10 cellular contexts compared by ENCODE assay signal in the genomic region with DNA sequence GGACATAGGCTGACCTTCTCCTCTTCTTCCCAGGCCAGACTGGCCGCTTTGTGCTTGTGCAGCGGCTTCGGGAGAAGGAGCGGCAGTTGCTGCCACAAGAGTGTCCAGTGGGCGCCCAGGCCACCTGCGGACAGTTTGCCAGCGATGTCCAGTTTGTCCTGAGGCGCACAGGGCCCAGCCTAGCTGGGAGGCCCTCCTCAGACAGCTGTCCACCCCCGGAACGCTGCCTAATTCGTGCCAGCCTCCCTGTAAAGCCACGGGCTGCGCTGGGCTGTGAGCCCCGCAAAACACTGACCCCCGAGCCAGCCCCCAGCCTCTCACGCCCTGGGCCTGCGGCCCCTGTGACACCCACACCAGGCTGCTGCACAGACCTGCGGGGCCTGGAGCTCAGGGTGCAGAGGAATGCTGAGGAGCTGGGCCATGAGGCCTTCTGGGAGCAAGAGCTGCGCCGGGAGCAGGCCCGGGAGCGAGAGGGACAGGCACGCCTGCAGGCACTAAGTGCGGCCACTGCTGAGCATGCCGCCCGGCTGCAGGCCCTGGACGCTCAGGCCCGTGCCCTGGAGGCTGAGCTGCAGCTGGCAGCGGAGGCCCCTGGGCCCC. TPM values are rescaled to one million over a fixed set of nuclear protein-coding genes. Genes with fewer than 3 reads are reported as not detected.
DNase-seq lines count a peak whose midpoint lies in the region; ATAC-seq and TF ChIP-seq lines count a peak whose summit lies in the region.
"Had no signal": no experiment of that assay in that cellular context is flagged by ENCODE, and none has a peak within 500 bp of the region (broad histone marks: within the 10 kb centered on the region; RNA-seq: fewer than 3 reads in every experiment).

No MANE protein-coding gene starts in this region.

- CTCF ChIA-PET in SK-N-SH (lab: Yijun Ruan, JAX): interaction anchor here (0.8 to 1.5 kb wide), 2 partner anchors 18 to 157 kb away, joined by 3 read pairs; no protein-coding TSS in a partner anchor
- CTCF ChIA-PET in Panc1 (lab: Charles Lee): no interaction called here

- H3K4me2 ChIP-seq in SK-N-SH: peak overlapping the region; percentile 95

- TF ChIP-seq POLR2A in esophagus squamous epithelium (IDR thresholded peaks at IDR 0.05) (no peak), prostate gland (IDR thresholded peaks at IDR 0.05) (no peak), lower leg skin (IDR thresholded peaks at IDR 0.05) (no peak)

- POLR2A ChIA-PET in SK-N-SH (lab: Yijun Ruan, JAX): interaction anchor here (1.2 to 1.3 kb wide), 2 partner anchors 13 to 14 kb away, joined by 3 read pairs; no protein-coding TSS in a partner anchor
- POLR2A ChIA-PET in Panc1 (lab: Charles Lee): no interaction called here

- ATAC-seq in SK-N-SH treated with all-trans-retinoic acid at 6 μM for 48 hours (no peak), Panc1 (no peak), HG02571 (IDR thresholded peaks at IDR 0.05; ENCODE audit: unreplicated experiment) (no peak)

- peaks cover 6% of the 10 kb centered on the region for H3F3A ChIP-seq in SK-N-SH (replicated peaks; ENCODE audit: insufficient read depth)

- TF ChIP-seq EP300 in SK-N-SH (IDR thresholded peaks at IDR 0.05; ENCODE audit: borderline replicate concordance in 1 of 2, low read depth in 1 of 2, low read length in 1 of 2): no peak

- no peak overlapping the region for H3K9ac ChIP-seq in SK-N-SH

- no peak overlapping the region for H2AFZ ChIP-seq in SK-N-SH (ENCODE audit: low read depth)

- TF ChIP-seq CTCF in SK-N-SH (IDR thresholded peaks at IDR 0.05): no peak
- no peak for TF ChIP-seq CTCF in Panc1 (IDR thresholded peaks at IDR 0.05)
- TF ChIP-seq CTCF in esophagus squamous epithelium (IDR thresholded peaks at IDR 0.05): no peak
- no peak for TF ChIP-seq CTCF in prostate gland (IDR thresholded peaks at IDR 0.05)
- no peak for TF ChIP-seq CTCF in lower leg skin (IDR thresholded peaks at IDR 0.05)

- H3K9me2 ChIP-seq in SK-N-SH: no peaks in the 10 kb centered on the region

- H3K4me1 ChIP-seq in SK-N-SH (ENCODE audit: control insufficient read depth in 1 of 2, insufficient read depth in 2 of 2, low read depth in 1 of 2, low read length in 1 of 2): peaks cover 4 to 26% of the 10 kb centered on the region in 2 experiments; a peak in 2 of 4 replicates
- H3K4me1 ChIP-seq in Panc1 (ENCODE audit: control insufficient read depth, insufficient read depth, low read length): peaks cover 41% of the 10 kb centered on the region
- peaks cover 16 to 70% (median 26%) of the 10 kb centered on the region in 3 donors for H3K4me1 ChIP-seq in esophagus squamous epithelium
- peaks cover 20% of the 10 kb centered on the region for H3K4me1 ChIP-seq in prostate gland (replicated peaks)

- H3K9me3 ChIP-seq in SK-N-SH (no peaks in the 10 kb centered on the region), Panc1 (ENCODE audit: control insufficient read depth, insufficient read depth, low read depth, low read length) (no peaks in the 10 kb centered on the region), esophagus squamous epithelium (no peaks in the 10 kb centered on the region), prostate gland (no peaks in the 10 kb centered on the region)

- no peaks in the 10 kb centered on the region for H3K36me3 ChIP-seq in SK-N-SH (replicated peaks in 1 of 2; ENCODE audit: control insufficient read depth in 1 of 2, insufficient read depth in 2 of 2, low read length in 1 of 2)
- no peaks in the 10 kb centered on the region for H3K36me3 ChIP-seq in Panc1 (ENCODE audit: control insufficient read depth, insufficient read depth, low read length)
- H3K36me3 ChIP-seq in esophagus squamous epithelium: peaks cover 0 to 22% (median 0%) of the 10 kb centered on the region in 3 donors
- H3K36me3 ChIP-seq in prostate gland: no peaks in the 10 kb centered on the region

- TF ChIP-seq RAD21 in SK-N-SH (IDR thresholded peaks at IDR 0.05; ENCODE audit: low read length): no peak

- no peak for DNase-seq in SK-N-SH
- DNase-seq in Panc1 (ENCODE audit: low read depth, low spot score): no peak
- DNase-seq in esophagus squamous epithelium (lab: John Stamatoyannopoulos, UW): no peak
- no peak for DNase-seq in prostate gland (ENCODE audit: low spot score)
- DNase-seq in iPS-NIHi11 (ENCODE audit: low spot score): no peak
- no peak for DNase-seq in lower leg skin (ENCODE audit: low spot score in 2 of 2)
- DNase-seq: activated CD8-positive, alpha-beta memory T cell treated with anti-CD3 and anti-CD28 coated beads for 24 hours had no signal

- BruUV-seq in Panc1 (replicated peaks; lab: Mats Ljungman, UMichigan): TSS peak; percentile 61

- peaks cover 3% of the 10 kb centered on the region; the same call in 1 of the 2 replicates for H3K79me2 ChIP-seq in SK-N-SH (ENCODE audit: insufficient read depth)

- in situ Hi-C loops in Panc1 (cut with HindIII; ENCODE audit: low pct_unique_long_range_greater_than_20kb, low sequenced_read_pairs): no loop called here

- WGBS in SK-N-SH (ENCODE audit: low lambda C conversion rate): 98% methylated on average over 18 of the region's 29 CpGs
- 98% methylated on average over 8 of the region's 29 CpGs; no CpG with 5 or more reads in 1 of the 2 donors for WGBS in esophagus squamous epithelium, 2 donors
- WGBS in prostate gland: 90% methylated on average over 23 of the region's 29 CpGs
- 94 to 96% methylated on average over 17 to 19 of the region's 29 CpGs for WGBS in lower leg skin, 2 donors

- H3K27ac ChIP-seq in SK-N-SH (ENCODE audit: low read depth in 2 of 2, low read length in 1 of 2) (no peak overlapping the region), Panc1 (ENCODE audit: low read length) (peak overlapping the region; percentile 67), esophagus squamous epithelium (peak overlapping the region; percentile 70 to 98 (median 92)), prostate gland (peak overlapping the region; percentile 71 to 87)

- intact Hi-C loops in Panc1 (cut with micrococcal nuclease; ENCODE audit: unreplicated experiment): no loop called here
- intact Hi-C loops in esophagus squamous epithelium (cut with DNase I): no loop called here
- intact Hi-C loops in prostate gland (cut with DNase I): no loop called here
- intact Hi-C loops in lower leg skin (cut with DNase I; ENCODE audit: low total_unique reads): no loop called here

- H4K20me1 ChIP-seq in SK-N-SH (ENCODE audit: insufficient read depth): no peaks in the 10 kb centered on the region

- peaks cover 2% of the 10 kb centered on the region; the same call in 1 of the 2 replicates for H3K27me3 ChIP-seq in SK-N-SH (ENCODE audit: insufficient read depth)
- no peaks in the 10 kb centered on the region for H3K27me3 ChIP-seq in Panc1 (ENCODE audit: control insufficient read depth, insufficient read depth, low read length)
- peaks cover 0 to 23% (median 0%) of the 10 kb centered on the region in 4 donors for H3K27me3 ChIP-seq in esophagus squamous epithelium
- no peaks in the 10 kb centered on the region for H3K27me3 ChIP-seq in prostate gland (replicated peaks; ENCODE audit: insufficient read depth)

- peak overlapping the region in 1 of 2 experiments; percentile 86; a peak in 1 of 4 replicates for H3K4me3 ChIP-seq in SK-N-SH (ENCODE audit: low read depth in 2 of 2, low read length in 1 of 2)
- H3K4me3 ChIP-seq in Panc1 (ENCODE audit: low read depth in 2 of 2, low read length in 2 of 2): peak overlapping the region; percentile 78 to 91
- H3K4me3 ChIP-seq in esophagus squamous epithelium: peak overlapping the region; percentile 76 to 96 (median 92)
- H3K4me3 ChIP-seq in prostate gland: peak overlapping the region in 1 of 2 donors; percentile 95
- no peak overlapping the region for H3K4me3 ChIP-seq in lower leg skin (ENCODE audit: low read depth, poor library complexity, severe bottlenecking)

TF ChIP-seq in SK-N-SH treated with all-trans-retinoic acid at 6 μM for 48 hours, 23 proteins besides CTCF, POLR2A, EP300 and RAD21 (continues in another document):
- TF ChIP-seq ZFP30 (CRISPR knock-in tag; IDR thresholded peaks at IDR 0.05): no peak

RNA-seq across cellular contexts. Expression of a gene that starts 1.4 kb away (rescaled TPM):
- 19.8 and 24.0 TPM in 2 replicates for polyA plus RNA-seq in SK-N-SH (2012; rRNA removed)
- 8.2 and 11.7 TPM in 2 replicates for polyA plus RNA-seq in SK-N-SH (2012; cell fraction: cytosol; rRNA removed)
- polyA plus RNA-seq in SK-N-SH (2012; cell fraction: nucleus; rRNA removed): 105 and 144 TPM in 2 replicates
- total RNA-seq in Panc1 (2021; ENCODE audit: unreplicated experiment): 81.8 TPM
- 144 TPM for polyA plus RNA-seq in Panc1 (2012; ENCODE audit: insufficient read length)
- 10 to 100 TPM; 35.7 to 54.0 (median 44.4) TPM for total RNA-seq in esophagus squamous epithelium
- total RNA-seq in prostate gland: 100 to 1,000 TPM in 1 of 2 donors, 10 to 100 TPM in 1; 49.4 to 107 TPM
- 100 to 1,000 TPM in 3 of 4 donors, 10 to 100 TPM in 1; 99.7 to 174 (median 139) TPM for total RNA-seq in lower leg skin

RNA-seq across cellular contexts. Expression of a gene that starts 1.6 kb away (rescaled TPM):
- polyA plus RNA-seq in SK-N-SH (2012; rRNA removed): 2.4 and 2.6 TPM in 2 replicates
- 0.60 and 1.3 TPM in 2 replicates for polyA plus RNA-seq in SK-N-SH (2012; cell fraction: cytosol; rRNA removed)
- 30.2 and 47.4 TPM in 2 replicates for polyA plus RNA-seq in SK-N-SH (2012; cell fraction: nucleus; rRNA removed)
- total RNA-seq in Panc1 (2021; ENCODE audit: unreplicated experiment) (21.8 TPM), esophagus squamous epithelium (1 to 10 TPM; 2.1 to 4.6 (median 3.8) TPM), prostate gland (10 to 100 TPM in 1 of 2 donors, 1 to 10 TPM in 1; 8.7 to 19.2 TPM), lower leg skin (10 to 100 TPM in 2 of 4 donors, 1 to 10 TPM in 2; 7.6 to 20.4 (median 11.2) TPM)
- 44.2 TPM for polyA plus RNA-seq in Panc1 (2012; ENCODE audit: insufficient read length)

RNA-seq across cellular contexts. Expression of a gene that starts 14.1 kb away (rescaled TPM):
- 18.8 and 22.7 TPM in 2 replicates for polyA plus RNA-seq in SK-N-SH (2012; rRNA removed)
- 9.2 and 13.1 TPM in 2 replicates for polyA plus RNA-seq in SK-N-SH (2012; cell fraction: cytosol; rRNA removed)
- polyA plus RNA-seq in SK-N-SH (2012; cell fraction: nucleus; rRNA removed): 42.5 and 52.9 TPM in 2 replicates
- 90.6 TPM for total RNA-seq in Panc1 (2021; ENCODE audit: unreplicated experiment)
- polyA plus RNA-seq in Panc1 (2012; ENCODE audit: insufficient read length): 83.1 TPM
- total RNA-seq in esophagus squamous epithelium: 10 to 100 TPM; 11.7 to 30.6 (median 24.2) TPM
- total RNA-seq in prostate gland: 10 to 100 TPM; 20.8 to 55.2 TPM
- 10 to 100 TPM; 30.0 to 55.2 (median 31.5) TPM for total RNA-seq in lower leg skin

RNA-seq across cellular contexts. Expression of a gene that starts 24.8 kb away (rescaled TPM):
- polyA plus RNA-seq in SK-N-SH (2012; rRNA removed): 1.2 and 1.4 TPM in 2 replicates
- polyA plus RNA-seq in SK-N-SH (2012; cell fraction: cytosol; rRNA removed): 0.30 and 0.52 TPM in 2 replicates
- 5.4 and 6.2 TPM in 2 replicates for polyA plus RNA-seq in SK-N-SH (2012; cell fraction: nucleus; rRNA removed)
- total RNA-seq in Panc1 (2021; ENCODE audit: unreplicated experiment): 9.8 TPM
- polyA plus RNA-seq in Panc1 (2012; ENCODE audit: insufficient read length): 13.3 TPM
- 1 to 10 TPM in 2 of 4 donors, under 1 TPM in 2; 0.35 to 2.3 (median 1.2) TPM for total RNA-seq in esophagus squamous epithelium
- total RNA-seq in prostate gland: 1 to 10 TPM; 1.9 to 9.1 TPM
- 1 to 10 TPM; 1.5 to 2.7 (median 1.8) TPM for total RNA-seq in lower leg skin
- total RNA-seq: A172 had no signal

RNA-seq across cellular contexts. Expression of a gene that starts 26.8 kb away (rescaled TPM):
- polyA plus RNA-seq in SK-N-SH (2012; rRNA removed): 138 and 217 TPM in 2 replicates
- polyA plus RNA-seq in SK-N-SH (2012; cell fraction: cytosol; rRNA removed): 95.3 and 125 TPM in 2 replicates
- 189 and 285 TPM in 2 replicates for polyA plus RNA-seq in SK-N-SH (2012; cell fraction: nucleus; rRNA removed)
- total RNA-seq in Panc1 (2021; ENCODE audit: unreplicated experiment) (175 TPM), esophagus squamous epithelium (100 to 1,000 TPM in 2 of 4 donors, 10 to 100 TPM in 2; 56.7 to 106 (median 85.2) TPM), prostate gland (10 to 100 TPM; 47.0 to 62.8 TPM), lower leg skin (100 to 1,000 TPM in 3 of 4 donors, 10 to 100 TPM in 1; 98.5 to 196 (median 117) TPM)
- 310 TPM for polyA plus RNA-seq in Panc1 (2012; ENCODE audit: insufficient read length)

Comparison
In these comparisons a context has a peak if more than half of its experiments do, and no peak if none do; other contexts are left out.
1. H3K27ac ChIP-seq: peak in Panc1 (single experiment), esophagus squamous epithelium (4 of 4) and prostate gland (2 of 2); none in SK-N-SH (0 of 2).